ENCODE assay signal across 20 cellular contexts in genomic region chr5:39064450-39064849, GRCh38. TPM values are rescaled to one million over a fixed set of nuclear protein-coding genes. Genes with fewer than 3 reads are reported as not detected.
DNase-seq lines count a peak whose midpoint lies in the region; ATAC-seq and TF ChIP-seq lines count a peak whose summit lies in the region.
"Had no signal": no experiment of that assay in that cellular context is flagged by ENCODE, and none has a peak within 500 bp of the region (broad histone marks: within the 10 kb centered on the region; RNA-seq: fewer than 3 reads in every experiment).

No MANE protein-coding gene starts in this region.

- peaks cover 66% of the 10 kb centered on the region for H3K4me1 Mint-ChIP-seq in activated T-cell treated with anti-CD3 and anti-CD28 coated beads, Interleukin-2, amount 50 U/mL, for 4 hours (ENCODE audit: low read depth)
- peaks cover 42% of the 10 kb centered on the region for H3K4me1 Mint-ChIP-seq in GM23338

- H3K27me3 Mint-ChIP-seq in activated T-cell treated with anti-CD3 and anti-CD28 coated beads, Interleukin-2, amount 50 U/mL, for 4 hours (ENCODE audit: low read depth) = no peaks in the 10 kb centered on the region
- peaks cover 9% of the 10 kb centered on the region for H3K27me3 Mint-ChIP-seq in GM23338 (ENCODE audit: insufficient read depth, low read depth, poor library complexity)
- H3K27me3 Mint-ChIP-seq: CD4-positive, alpha-beta memory T cell had no signal

- peak overlapping the region; percentile 6; the same call in 1 of the 2 replicates for H3K4me3 ChIP-seq in GM23338
- H3K4me3 ChIP-seq in SK-N-MC = no peak overlapping the region
- H3K4me3 ChIP-seq in iPS-18a (ENCODE audit: low read length) = peak overlapping the region; percentile 21
- H3K4me3 ChIP-seq in SK-N-SH (ENCODE audit: low read depth in 2 of 2, low read length in 1 of 2) = no peak overlapping the region

- peaks cover 16% of the 10 kb centered on the region; the same call in 1 of the 2 replicates for H3K36me3 ChIP-seq in GM23338 (ENCODE audit: insufficient read depth)
- peaks cover 46% of the 10 kb centered on the region for H3K36me3 ChIP-seq in SK-N-MC (ENCODE audit: insufficient read depth, low read length)
- H3K36me3 ChIP-seq in iPS-18a (ENCODE audit: control insufficient read depth, low read depth, low read length) = no peaks in the 10 kb centered on the region
- H3K36me3 ChIP-seq in SK-N-SH (replicated peaks in 1 of 2; ENCODE audit: control insufficient read depth in 1 of 2, insufficient read depth in 2 of 2, low read length in 1 of 2) = peaks cover 15 to 20% of the 10 kb centered on the region in 2 experiments

- DNase-seq in activated T-cell treated with anti-CD3 and anti-CD28 coated beads, Interleukin-2, amount 50 U/mL, for 4 hours = no peak
- DNase-seq in activated T-cell treated with anti-CD3 and anti-CD28 coated beads for 4 hours (no peak), GM23338 (ENCODE audit: low spot score) (peak; percentile 44), SK-N-MC (ENCODE audit: low read depth, low spot score) (no peak), GM13976 (ENCODE audit: low spot score) (no peak), SK-N-SH (no peak)
- DNase-seq: BE2C; CD4-positive, alpha-beta memory T cell; DMS153; GDM1; NCI-H1417; NCI-H187; NCI-H2107; NCI-H510A; NCI-H748 treated with DMSO at 0.1 percent for 48 hours; OCI-M1; SHP77 treated with DMSO at 0.1 percent for 48 hours had no signal

- H3K9ac ChIP-seq in SK-N-MC (ENCODE audit: insufficient read length) (no peak overlapping the region), iPS-18a (ENCODE audit: low read length) (no peak overlapping the region), SK-N-SH (no peak overlapping the region)
- H3K9ac ChIP-seq: KMS-11 had no signal

- peaks cover 98% of the 10 kb centered on the region for H3K79me2 ChIP-seq in GM23338 (replicated peaks; ENCODE audit: insufficient read depth)
- H3K79me2 ChIP-seq in SK-N-SH (ENCODE audit: insufficient read depth) = peaks cover 83% of the 10 kb centered on the region

- peaks cover 5% of the 10 kb centered on the region for H3K9me3 ChIP-seq in SK-N-MC (ENCODE audit: low read depth, low read length)
- peaks cover 8% of the 10 kb centered on the region for H3K9me3 ChIP-seq in iPS-18a (ENCODE audit: control insufficient read depth, low read depth, low read length)
- no peaks in the 10 kb centered on the region for H3K9me3 ChIP-seq in SK-N-SH
- H3K9me3 ChIP-seq: BE2C had no signal

- H3K27me3 ChIP-seq in GM23338 (ENCODE audit: insufficient read depth) (no peaks in the 10 kb centered on the region), iPS-18a (ENCODE audit: control insufficient read depth, insufficient read depth, low read length) (no peaks in the 10 kb centered on the region), SK-N-SH (ENCODE audit: insufficient read depth) (no peaks in the 10 kb centered on the region)
- H3K27me3 ChIP-seq: BE2C had no signal

- TF ChIP-seq CTCF in GM23338 (conservative IDR thresholded peaks at IDR 0.05; ENCODE audit: low read depth in 2 of 2) = no peak
- TF ChIP-seq CTCF in GM13976 (IDR thresholded peaks at IDR 0.05; ENCODE audit: borderline replicate concordance, control extremely low read depth, extremely low read depth, insufficient read depth, missing control alignments) = no peak
- no peak for TF ChIP-seq CTCF in SK-N-SH (IDR thresholded peaks at IDR 0.05)

- H4K20me1 ChIP-seq in GM23338 (replicated peaks; ENCODE audit: insufficient read depth) (no peaks in the 10 kb centered on the region; the same call in 1 of the 2 replicates), SK-N-SH (ENCODE audit: insufficient read depth) (peaks cover 4% of the 10 kb centered on the region; the same call in 1 of the 2 replicates)

- peaks cover 36% of the 10 kb centered on the region for H3K36me3 Mint-ChIP-seq in activated T-cell treated with anti-CD3 and anti-CD28 coated beads, Interleukin-2, amount 50 U/mL, for 4 hours (ENCODE audit: insufficient read depth)
- H3K36me3 Mint-ChIP-seq in GM23338 (ENCODE audit: low read depth) = peaks cover 35% of the 10 kb centered on the region

- peaks cover 53% of the 10 kb centered on the region for H3K4me1 ChIP-seq in GM23338 (ENCODE audit: insufficient read depth)
- H3K4me1 ChIP-seq in iPS-18a (ENCODE audit: control insufficient read depth, low read depth, low read length) = peaks cover 11% of the 10 kb centered on the region
- H3K4me1 ChIP-seq in SK-N-SH (ENCODE audit: control insufficient read depth in 1 of 2, insufficient read depth in 2 of 2, low read depth in 1 of 2, low read length in 1 of 2) = no peaks in the 10 kb centered on the region; a peak in 1 of 4 replicates
- H3K4me1 ChIP-seq: BE2C had no signal

- H2AFZ ChIP-seq in GM23338 = no peak overlapping the region
- no peak overlapping the region for H2AFZ ChIP-seq in SK-N-SH (ENCODE audit: low read depth)

- POLR2A ChIA-PET in SK-N-SH (lab: Yijun Ruan, JAX) = no interaction called here

- no peak for TF ChIP-seq EP300 in SK-N-SH (IDR thresholded peaks at IDR 0.05; ENCODE audit: borderline replicate concordance in 1 of 2, low read depth in 1 of 2, low read length in 1 of 2)

- TF ChIP-seq RAD21 in SK-N-SH (IDR thresholded peaks at IDR 0.05; ENCODE audit: low read length) = no peak

- CTCF ChIA-PET in SK-N-SH (lab: Yijun Ruan, JAX) = no interaction called here

- peak; percentile 19 to 20 for ATAC-seq in activated T-cell treated with anti-CD3 and anti-CD28 coated beads, Interleukin-2, amount 50 U/mL, for 4 hours
- peak; percentile 65 for ATAC-seq in GM23338
- ATAC-seq in GM19467 (IDR thresholded peaks at IDR 0.05; ENCODE audit: unreplicated experiment) = no peak

- H3K27ac ChIP-seq in GM23338 (ENCODE audit: low read depth) (peak overlapping the region; percentile 21), SK-N-MC (0 out of 2 replicates have a peak overlapping the region, but pooled peaks have one; percentile 3), iPS-18a (ENCODE audit: low read length) (no peak overlapping the region), SK-N-SH (ENCODE audit: low read depth in 2 of 2, low read length in 1 of 2) (no peak overlapping the region)
- H3K27ac ChIP-seq: KMS-11 had no signal

- WGBS in SK-N-SH (ENCODE audit: low lambda C conversion rate) = 100% methylated on average over 3 of the region's 3 CpGs

- H3F3A ChIP-seq in GM23338 (replicated peaks; ENCODE audit: low read depth) = no peaks in the 10 kb centered on the region
- H3F3A ChIP-seq in SK-N-SH (replicated peaks; ENCODE audit: insufficient read depth) = no peaks in the 10 kb centered on the region

- H3K9me2 ChIP-seq in GM23338 (ENCODE audit: insufficient read depth) (no peaks in the 10 kb centered on the region), SK-N-SH (no peaks in the 10 kb centered on the region)

- H3K9me3 Mint-ChIP-seq in activated T-cell treated with anti-CD3 and anti-CD28 coated beads, Interleukin-2, amount 50 U/mL, for 4 hours = peaks cover 16% of the 10 kb centered on the region
- peaks cover 29% of the 10 kb centered on the region for H3K9me3 Mint-ChIP-seq in GM23338

- no peak overlapping the region for H3K4me3 Mint-ChIP-seq in activated T-cell treated with anti-CD3 and anti-CD28 coated beads, Interleukin-2, amount 50 U/mL, for 4 hours
- no peak overlapping the region; the same call in 2 of the 3 replicates for H3K4me3 Mint-ChIP-seq in GM23338

- H3K27ac Mint-ChIP-seq in GM23338 = 0 out of 2 replicates have a peak overlapping the region, but pooled peaks have one; percentile 34

- H3K4me2 ChIP-seq in GM23338 (peak overlapping the region; percentile 59), SK-N-SH (no peak overlapping the region)
- H3K4me2 ChIP-seq: KMS-11 had no signal

- in situ Hi-C loops in GM13976 (cut with MboI; ENCODE audit: low sequenced_read_pairs, unreplicated experiment) = no loop called here

TF ChIP-seq in GM23338, 12 proteins besides CTCF, POLR2A, EP300 and RAD21:
- TF ChIP-seq JUNB (IDR thresholded peaks at IDR 0.05; ENCODE audit: unreplicated experiment) (no peak), NANOG (IDR thresholded peaks at IDR 0.05; ENCODE audit: borderline replicate concordance) (peak; percentile 17; the same call in 1 of the 2 replicates), POLR2AphosphoS5 (IDR thresholded peaks at IDR 0.05; ENCODE audit: low read depth) (no peak), STAT1 (IDR thresholded peaks at IDR 0.05; ENCODE audit: unreplicated experiment) (no peak)

TF ChIP-seq in SK-N-SH, 30 proteins besides CTCF, POLR2A, EP300 and RAD21 (continues in another document):
- TF ChIP-seq FOXJ3 (CRISPR knock-in tag; IDR thresholded peaks at IDR 0.05) = no peak
- TF ChIP-seq REST (IDR thresholded peaks at IDR 0.05; ENCODE audit: low read depth, low read length) = no peak

RNA-seq across cellular contexts. Expression of gene RICTOR, which starts 9.7 kb away (rescaled TPM):
- total RNA-seq in activated T-cell treated with anti-CD3 and anti-CD28 coated beads, Interleukin-2, amount 50 U/mL, for 4 hours = 10 to 100 TPM; 14.1 to 19.2 (median 18.0) TPM
- total RNA-seq in GM23338 (2014; rRNA removed; shearing (Covaris generic)) = 27.4 and 30.2 TPM in 2 replicates
- polyA plus RNA-seq in GM23338 (2016; fragmentation: Nextera tagmentation; extraction: Ambion mirVana) (7.0 and 9.9 TPM in 2 replicates), SK-N-SH (2012; rRNA removed) (1.6 and 2.6 TPM in 2 replicates)
- 1.8 and 1.9 TPM in 2 replicates for polyA plus RNA-seq in SK-N-SH (2012; cell fraction: cytosol; rRNA removed)
- polyA plus RNA-seq in SK-N-SH (2012; cell fraction: nucleus; rRNA removed) = 3.3 and 9.0 TPM in 2 replicates

Comparison
In these comparisons a context has a peak if more than half of its experiments do, and no peak if none do; other contexts are left out.
1. H3K27ac ChIP-seq: peak in GM23338 (single experiment) and SK-N-MC (single experiment); none in iPS-18a (single experiment) and SK-N-SH (0 of 2).
2. H3K4me3 ChIP-seq: peak in GM23338 (single experiment) and iPS-18a (single experiment); none in SK-N-MC (single experiment) and SK-N-SH (0 of 2).